In the genomic region with DNA sequence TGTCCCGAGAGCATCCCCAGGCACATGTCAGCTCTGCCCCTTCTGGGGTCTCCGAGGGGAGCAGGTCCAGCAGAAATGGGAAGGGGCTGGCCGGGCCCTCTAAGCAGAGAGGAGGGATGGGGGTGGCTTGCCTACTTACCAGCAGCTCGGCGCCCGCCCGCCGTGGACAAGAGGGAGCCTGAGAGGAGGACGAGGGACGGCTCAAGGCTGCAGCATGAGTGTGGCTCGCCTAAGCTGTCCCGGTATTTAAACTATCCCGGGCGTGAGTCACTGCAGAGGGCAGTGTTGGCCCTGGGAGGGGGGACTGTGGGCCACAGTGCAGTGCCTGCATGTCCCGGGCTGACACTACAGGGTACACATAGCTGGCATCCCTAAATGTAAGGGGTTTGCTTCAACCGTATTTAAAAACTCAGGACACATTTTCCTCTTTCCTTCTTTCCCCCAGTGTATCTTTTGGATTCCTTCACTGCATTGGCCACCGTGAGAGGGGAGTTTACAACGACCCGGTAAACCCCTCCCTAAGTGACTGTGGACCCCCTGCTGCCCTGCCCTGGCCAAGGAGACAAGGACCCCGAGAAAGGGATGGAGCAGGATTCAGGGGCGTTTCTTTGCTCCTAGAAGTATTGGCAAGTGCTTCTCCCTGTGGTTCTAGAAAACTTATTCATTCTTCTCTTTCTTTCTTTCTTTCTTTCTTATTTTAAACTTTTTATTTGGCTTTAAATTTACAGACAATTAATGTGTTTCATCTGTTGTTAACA, we compare ENCODE assay signal across 1 cellular context.
TF ChIP-seq lines count a peak whose summit lies in the region.

LRRC15 (minus strand) TSS at position 222 of the 758 bp plus-strand sequence. CDS start 8,700 bp downstream, outside the sequence.

TF ChIP-seq in H1, 55 proteins besides CTCF, POLR2A, EP300 and RAD21:
- TF ChIP-seq TEAD4 (IDR thresholded peaks at IDR 0.05; ENCODE audit: low read depth, low read length) (peak; percentile 28; the same call in 1 of the 2 replicates), ASH2L (IDR thresholded peaks at IDR 0.05; ENCODE audit: low read length) (peak; percentile 52), TBP (IDR thresholded peaks at IDR 0.05; ENCODE audit: low read depth, low read length) (no peak), FOSL1 (IDR thresholded peaks at IDR 0.05; ENCODE audit: insufficient read depth, low read depth, low read length) (no peak), SP1 (IDR thresholded peaks at IDR 0.05; ENCODE audit: low read depth, low read length) (peak; percentile 52; the same call in 1 of the 2 replicates), SP4 (IDR thresholded peaks at IDR 0.05; ENCODE audit: low read length) (no peak), NRF1 (IDR thresholded peaks at IDR 0.05; ENCODE audit: low read depth, low read length) (no peak), RBBP5 (IDR thresholded peaks at IDR 0.05; ENCODE audit: borderline replicate concordance, low read depth, low read length) (peak; percentile 21; the same call in 1 of the 2 replicates), ZNF274 (IDR thresholded peaks at IDR 0.05; ENCODE audit: borderline replicate concordance, extremely low read depth, low read length) (no peak), EGR1 (IDR thresholded peaks at IDR 0.05; ENCODE audit: borderline replicate concordance, low read depth, low read length) (peak; percentile 61; the same call in 1 of the 2 replicates), JUND (IDR thresholded peaks at IDR 0.05; ENCODE audit: low read length) (peak; percentile 39; the same call in 1 of the 2 replicates), RXRA (IDR thresholded peaks at IDR 0.05; ENCODE audit: insufficient read depth, low read depth, low read length) (no peak), CBX8 (IDR thresholded peaks at IDR 0.05; ENCODE audit: borderline replicate concordance, low read depth, low read length) (no peak)
- TF ChIP-seq, protein P1, sequence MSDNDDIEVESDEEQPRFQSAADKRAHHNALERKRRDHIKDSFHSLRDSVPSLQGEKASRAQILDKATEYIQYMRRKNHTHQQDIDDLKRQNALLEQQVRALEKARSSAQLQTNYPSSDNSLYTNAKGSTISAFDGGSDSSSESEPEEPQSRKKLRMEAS (IDR thresholded peaks at IDR 0.05): peak; percentile 10; the same call in 1 of the 2 replicates
TF ChIP-seq in H1: peak in this region for 7.
